ENCODE assay signal across 7 cellular contexts in the genomic region with DNA sequence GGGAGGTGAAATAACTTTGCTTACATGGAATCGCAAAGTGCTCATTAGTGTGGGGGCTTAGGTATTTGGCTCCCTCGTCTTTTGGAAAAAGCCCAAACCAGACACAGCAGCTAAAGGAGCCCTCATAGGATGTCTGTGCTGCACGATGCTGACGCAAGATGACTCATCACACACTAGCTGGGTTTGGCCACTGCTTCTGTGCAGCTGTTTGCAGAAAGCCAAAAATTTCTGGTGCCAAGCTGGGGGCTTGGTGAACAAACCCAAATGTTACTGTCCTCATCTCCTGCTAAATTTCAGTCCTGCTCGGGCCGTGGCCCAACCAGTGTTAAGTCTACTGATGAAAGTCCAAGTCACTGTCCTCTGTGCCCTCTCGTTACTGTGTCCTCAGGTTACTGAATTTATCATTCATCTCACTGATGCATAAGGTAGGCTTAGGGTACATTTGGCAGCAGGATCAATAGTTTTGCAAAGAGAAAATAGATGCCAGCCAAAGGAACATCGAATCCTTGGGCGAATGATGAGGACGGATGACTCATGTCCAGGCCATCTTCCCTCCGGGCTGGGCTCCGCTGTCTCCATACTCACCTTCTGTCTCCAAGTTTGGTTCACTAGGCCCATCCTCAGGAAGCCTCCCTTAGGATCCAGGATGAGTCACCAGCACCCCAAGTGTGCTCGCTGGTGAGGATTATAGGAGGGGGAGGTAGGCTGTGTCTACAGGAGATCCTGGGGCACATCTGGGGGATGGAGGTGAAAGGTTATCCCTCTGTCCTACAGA.
DNase-seq lines count a peak whose midpoint lies in the region; ATAC-seq and FAIRE-seq lines count a peak whose summit lies in the region.

No MANE protein-coding gene starts in this region.

- in situ Hi-C loops in HAP-1 (cut with MboI; ENCODE audit: low sequenced_read_pairs) = loop anchor here (10.0 kb wide), 1 partner anchor 929 kb away; no protein-coding TSS in a partner anchor

- H3K4me2 ChIP-seq in neuronal stem cell (ENCODE audit: insufficient read depth, low read length, poor library complexity, severe bottlenecking) (no peak overlapping the region), Karpas-422 (ENCODE audit: low read depth, low read length, poor library complexity, severe bottlenecking) (no peak overlapping the region)

- H2BK12ac ChIP-seq in neuronal stem cell (ENCODE audit: low read length) = no peak overlapping the region

- no peaks in the 10 kb centered on the region for H3K36me3 ChIP-seq in neuronal stem cell (replicated peaks in 1 of 2; ENCODE audit: control insufficient read depth in 2 of 2, insufficient read depth in 2 of 2, low read length in 2 of 2)
- no peaks in the 10 kb centered on the region for H3K36me3 ChIP-seq in HAP-1 (replicated peaks)
- no peaks in the 10 kb centered on the region for H3K36me3 ChIP-seq in Karpas-422 (ENCODE audit: insufficient read depth, low read length)

- H2BK15ac ChIP-seq in neuronal stem cell (ENCODE audit: low read length) = no peak overlapping the region

- no peaks in the 10 kb centered on the region for H3K79me2 ChIP-seq in Karpas-422 (ENCODE audit: low read length)

- H3K4ac ChIP-seq in neuronal stem cell (ENCODE audit: low read length) = no peak overlapping the region

- no peak overlapping the region for H4K91ac ChIP-seq in neuronal stem cell (ENCODE audit: low read depth, low read length, poor library complexity)

- no CpG with 5 or more reads among the region's 13 CpGs for WGBS in neuronal stem cell (ENCODE audit: extremely low coverage in 2 of 2, insufficient read length in 2 of 2, insufficient replicate concordance in 1 of 2), 2 donors

- H3K4me1 ChIP-seq in neuronal stem cell (ENCODE audit: control insufficient read depth in 2 of 2, insufficient read depth in 1 of 2, low read depth in 1 of 2, low read length in 2 of 2) = peaks cover 14 to 19% of the 10 kb centered on the region in 2 donors
- H3K4me1 ChIP-seq in HAP-1 = peaks cover 3% of the 10 kb centered on the region
- H3K4me1 ChIP-seq in Karpas-422 (ENCODE audit: low read length) = no peaks in the 10 kb centered on the region

- DNase-seq in HCEC 1CT (peak; percentile 98), RCC 7860 (ENCODE audit: low spot score) (peak; percentile 84), neuronal stem cell (ENCODE audit: low spot score) (peak; percentile 17), HAP-1 (ENCODE audit: low spot score in 2 of 2) (no peak), Karpas-422 (no peak)
- no peak for DNase-seq in stimulated activated naive CD4-positive, alpha-beta T cell treated with Interleukin-2 at 50 U/mL for 16 hours (lab: John Stamatoyannopoulos, UW)

- H3K9me3 ChIP-seq in neuronal stem cell (replicated peaks in 1 of 2; ENCODE audit: control insufficient read depth in 2 of 2, insufficient read depth in 1 of 2, low read depth in 1 of 2, low read length in 2 of 2) (peaks cover 3 to 16% of the 10 kb centered on the region in 2 donors), HAP-1 (no peaks in the 10 kb centered on the region), Karpas-422 (ENCODE audit: low read length) (no peaks in the 10 kb centered on the region)

- H3K9ac ChIP-seq in neuronal stem cell (ENCODE audit: low read depth, low read length, poor library complexity) (no peak overlapping the region), Karpas-422 (ENCODE audit: low read length) (no peak overlapping the region)

- H3K4me3 ChIP-seq in neuronal stem cell (ENCODE audit: low read length in 2 of 2) = no peak overlapping the region
- no peak overlapping the region for H3K4me3 ChIP-seq in HAP-1
- no peak overlapping the region for H3K4me3 ChIP-seq in Karpas-422 (ENCODE audit: low read length)

- H3K18ac ChIP-seq in neuronal stem cell (ENCODE audit: low read length) = no peak overlapping the region

- no peak overlapping the region for H3K23ac ChIP-seq in neuronal stem cell (ENCODE audit: low read depth, low read length, poor library complexity)

- peak; percentile 63 for FAIRE-seq in RCC 7860 (lab: Jason Lieb, UNC)

- no peak overlapping the region for H3K14ac ChIP-seq in neuronal stem cell (ENCODE audit: low read length)

- H3K79me1 ChIP-seq in neuronal stem cell (ENCODE audit: low read depth, low read length) = no peaks in the 10 kb centered on the region

- H3K9me2 ChIP-seq in Karpas-422 (replicated peaks; ENCODE audit: insufficient read depth, low read length) = no peaks in the 10 kb centered on the region

- no peaks in the 10 kb centered on the region for H4K20me1 ChIP-seq in Karpas-422 (ENCODE audit: insufficient read depth, low read depth, low read length)

- peak; percentile 83 for ATAC-seq in esophagus mucosa

- H3K27me3 ChIP-seq in neuronal stem cell (ENCODE audit: control insufficient read depth in 3 of 3, insufficient read depth in 3 of 3, low read depth in 1 of 3, low read length in 3 of 3) (no peaks in the 10 kb centered on the region), HAP-1 (ENCODE audit: low read depth) (no peaks in the 10 kb centered on the region), Karpas-422 (ENCODE audit: low read length) (no peaks in the 10 kb centered on the region)

- H2AFZ ChIP-seq in neuronal stem cell (ENCODE audit: low read length) (peak overlapping the region; percentile 70), Karpas-422 (ENCODE audit: low read length) (no peak overlapping the region)

- H2BK120ac ChIP-seq in neuronal stem cell (ENCODE audit: low read depth, low read length) = no peak overlapping the region

- H4K8ac ChIP-seq in neuronal stem cell (ENCODE audit: low read depth, low read length) = no peak overlapping the region

- H3K27ac ChIP-seq in neuronal stem cell (replicated peaks; ENCODE audit: low read length) (peak overlapping the region; percentile 35), Karpas-422 (ENCODE audit: low read length) (no peak overlapping the region)

- H2BK5ac ChIP-seq in neuronal stem cell (ENCODE audit: low read length) = no peak overlapping the region

- H2AK5ac ChIP-seq in neuronal stem cell (ENCODE audit: low read depth, low read length) = peak overlapping the region; percentile 9

Comparison
In these comparisons a context has a peak if more than half of its experiments do, and no peak if none do; other contexts are left out.
1. DNase-seq: peak in HCEC 1CT (single experiment), RCC 7860 (single experiment) and neuronal stem cell (single experiment); none in HAP-1 (0 of 2), Karpas-422 (single experiment) and stimulated activated naive CD4-positive, alpha-beta T cell treated with Interleukin-2 at 50 U/mL for 16 hours (single experiment).